In genomic region chr1:35573198-35573775, GRCh38 we compare ENCODE assay signal across 8 cellular contexts. TPM values are rescaled to one million over a fixed set of nuclear protein-coding genes. Genes with fewer than 3 reads are reported as not detected.
A peak's percentile ranks its signal among the peaks of the same experiment; 100 is the strongest.
DNase-seq lines count a peak whose midpoint lies in the region; ATAC-seq, FAIRE-seq and TF ChIP-seq lines count a peak whose summit lies in the region.

Gene TFAP2E (plus strand): TSS chr1:35573314. CDS start chr1:35573578, 264 bp downstream.

- TF ChIP-seq CTCF in bronchial epithelial cell (IDR thresholded peaks at IDR 0.05; ENCODE audit: insufficient read depth, low read length, severe bottlenecking) = no peak

- DNase-seq in AG08396 (ENCODE audit: low spot score) (peak; percentile 81), LHCN-M2 (ENCODE audit: low read depth) (peak; percentile 35), bronchial epithelial cell (ENCODE audit: low read depth) (no peak), GM19238 (ENCODE audit: insufficient read length, low spot score) (no peak)
- no peak for DNase-seq in effector CD8-positive, alpha-beta T cell (lab: John Stamatoyannopoulos, UW)
- no peak for DNase-seq in stimulated activated naive CD8-positive, alpha-beta T cell treated with anti-CD3 and anti-CD28 coated beads, Interleukin-15, Interleukin-2, amounts not matched to agents 100 U/mL and 50 U/mL, for 24 hours

- H3K4me3 ChIP-seq in bronchial epithelial cell (ENCODE audit: low read depth, low read length) (peak within 1 kb of the TSS; percentile 50), iPS-18c (ENCODE audit: insufficient read depth, low read depth, low read length) (peak within 1 kb of the TSS; percentile 79), skin epidermis (peak within 1 kb of the TSS; percentile 30 to 51 (median 42))

- peak within 1 kb of the TSS in 4 of 21 experiments; percentile 18 to 61 (median 56) for H3K27ac ChIP-seq in skin epidermis

- no peaks in the 10 kb centered on the region for H3K36me3 ChIP-seq in bronchial epithelial cell (ENCODE audit: control insufficient read depth, insufficient read depth, low read length)

- ATAC-seq in stimulated activated naive CD8-positive, alpha-beta T cell treated with anti-CD3 and anti-CD28 coated beads, Interleukin-15, Interleukin-2, amounts not matched to agents 100 U/mL and 50 U/mL, for 24 hours = no peak

- no peak for FAIRE-seq in bronchial epithelial cell (lab: Jason Lieb, UNC)

- no peaks in the 10 kb centered on the region for H3K27me3 ChIP-seq in bronchial epithelial cell (ENCODE audit: control insufficient read depth, insufficient read depth, low read length)

- H3K9me3 ChIP-seq in iPS-18c (ENCODE audit: control insufficient read depth, insufficient read depth, low read length) = no peaks in the 10 kb centered on the region

RNA-seq across cellular contexts. Expression of gene TFAP2E, which starts in this region (rescaled TPM):
- total RNA-seq in LHCN-M2 (2014; rRNA removed) (0.06 and 0.19 TPM in 2 replicates), bronchial epithelial cell (under 0.01 and 0.13 TPM in 2 replicates)
- polyA plus RNA-seq in LHCN-M2 (2012) = 0.13 TPM

Comparison
In these comparisons a context has a peak if more than half of its experiments do, and no peak if none do; other contexts are left out.
1. Peak in DNase-seq in LHCN-M2; RNA of the gene not detected or under 1 TPM.